1 cellular context compared by ENCODE assay signal in the genomic region with DNA sequence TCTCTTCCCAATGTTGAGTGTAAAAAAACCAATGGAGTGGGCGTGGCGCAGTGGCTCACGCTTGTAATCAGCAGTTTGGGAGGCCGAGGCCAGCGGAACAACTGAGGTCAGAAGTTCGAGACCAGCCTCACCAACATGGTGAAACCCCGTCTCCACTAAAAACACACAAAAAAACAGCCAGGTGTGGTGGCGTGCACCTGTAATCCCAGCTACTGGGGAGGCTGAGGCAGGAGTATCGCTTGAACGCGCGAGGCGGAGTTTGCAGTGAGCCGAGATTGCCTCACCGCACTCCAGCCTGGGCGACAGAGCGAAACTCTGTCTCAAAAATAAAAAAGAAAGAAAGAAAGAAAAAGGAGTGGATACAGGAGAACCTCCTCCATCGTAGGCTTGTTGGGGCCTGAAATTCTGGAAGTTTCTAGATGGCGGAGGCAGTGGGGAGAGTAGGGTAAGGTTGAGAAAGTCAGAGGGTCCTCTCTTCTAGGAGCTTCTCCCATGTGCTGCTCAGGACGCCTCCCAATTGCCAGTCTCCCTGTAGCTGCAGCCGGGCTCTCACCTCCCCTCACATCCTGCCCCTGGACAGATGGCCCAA.
TF ChIP-seq lines count a peak whose summit lies in the region.

No MANE protein-coding gene starts in this region.

TF ChIP-seq in SK-N-SH, 30 proteins besides CTCF, POLR2A, EP300 and RAD21 (continued from another document):
- TF ChIP-seq, protein P1, sequence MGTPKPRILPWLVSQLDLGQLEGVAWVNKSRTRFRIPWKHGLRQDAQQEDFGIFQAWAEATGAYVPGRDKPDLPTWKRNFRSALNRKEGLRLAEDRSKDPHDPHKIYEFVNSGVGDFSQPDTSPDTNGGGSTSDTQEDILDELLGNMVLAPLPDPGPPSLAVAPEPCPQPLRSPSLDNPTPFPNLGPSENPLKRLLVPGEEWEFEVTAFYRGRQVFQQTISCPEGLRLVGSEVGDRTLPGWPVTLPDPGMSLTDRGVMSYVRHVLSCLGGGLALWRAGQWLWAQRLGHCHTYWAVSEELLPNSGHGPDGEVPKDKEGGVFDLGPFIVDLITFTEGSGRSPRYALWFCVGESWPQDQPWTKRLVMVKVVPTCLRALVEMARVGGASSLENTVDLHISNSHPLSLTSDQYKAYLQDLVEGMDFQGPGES (IDR thresholded peaks at IDR 0.05; ENCODE audit: low read depth, low read length) = no peak
- TF ChIP-seq TCF12 (IDR thresholded peaks at IDR 0.05) (no peak), TEAD4 (IDR thresholded peaks at IDR 0.05; ENCODE audit: borderline replicate concordance, insufficient read depth) (no peak)
